15 cellular contexts compared by ENCODE assay signal in the genomic region with DNA sequence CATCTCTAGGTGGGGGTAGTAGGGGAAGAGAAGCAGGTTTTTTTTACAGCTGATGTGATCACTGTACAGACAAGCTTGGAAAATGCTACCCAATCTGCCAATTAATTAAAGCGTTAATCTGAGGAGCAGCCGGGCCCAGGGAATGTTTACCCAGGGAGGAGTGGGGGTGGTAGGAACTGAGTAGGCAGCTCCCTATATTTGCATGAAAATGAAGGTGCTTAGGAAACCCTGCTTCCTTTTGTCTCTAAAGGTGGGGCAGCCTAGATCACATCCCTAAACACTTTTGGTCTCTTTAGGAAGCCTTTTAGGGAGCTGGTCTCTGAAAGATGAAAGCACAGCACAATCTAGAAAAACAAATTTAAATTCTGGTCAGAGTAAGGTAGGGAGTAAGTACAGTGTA. TPM values are rescaled to one million over a fixed set of nuclear protein-coding genes. Genes with fewer than 3 reads are reported as not detected.
DNase-seq lines count a peak whose midpoint lies in the region; ATAC-seq and TF ChIP-seq lines count a peak whose summit lies in the region.
"Had no signal": no experiment of that assay in that cellular context is flagged by ENCODE, and none has a peak within 500 bp of the region (broad histone marks: within the 10 kb centered on the region; RNA-seq: fewer than 3 reads in every experiment).

No MANE protein-coding gene starts in this region.

- no peak overlapping the region for H3K9ac ChIP-seq in iPS-20b (ENCODE audit: low read depth, low read length)

- in situ Hi-C loops in G401 (cut with HindIII; ENCODE audit: low sequenced_read_pairs): no loop called here

- DNase-seq in CD4-positive, CD25-positive, alpha-beta regulatory T cell: no peak
- DNase-seq in cortex of kidney (lab: John Stamatoyannopoulos, UW) (no peak), G401 (ENCODE audit: low spot score) (no peak), cerebellar cortex (ENCODE audit: low spot score) (no peak)
- DNase-seq: adrenal gland; CD4-positive, alpha-beta memory T cell; immature natural killer cell; Kasumi-1; naive B cell; NCI-H526 treated with DMSO at 0.1 percent for 48 hours; small intestine had no signal

- no peak overlapping the region for H3K27ac ChIP-seq in CD4-positive, CD25-positive, alpha-beta regulatory T cell (ENCODE audit: insufficient read depth, low read length, poor library complexity, severe bottlenecking)
- H3K27ac ChIP-seq in HEK293 (ENCODE audit: extremely low read depth, low read depth, low read length) (no peak overlapping the region), iPS-20b (ENCODE audit: low read length) (no peak overlapping the region)

- H3K36me3 ChIP-seq in CD4-positive, CD25-positive, alpha-beta regulatory T cell (ENCODE audit: control insufficient read depth, insufficient read depth, low read length): peaks cover 27% of the 10 kb centered on the region
- H3K36me3 ChIP-seq in HEK293 (ENCODE audit: control insufficient read depth in 2 of 2, insufficient read depth in 1 of 2, low read length in 2 of 2): peaks cover 16 to 18% of the 10 kb centered on the region in 2 experiments
- H3K36me3 ChIP-seq in iPS-20b (ENCODE audit: insufficient read depth, low read depth, low read length): peaks cover 6% of the 10 kb centered on the region; the same call in 1 of the 2 replicates

- peaks cover 14% of the 10 kb centered on the region for H3K36me3 Mint-ChIP-seq in CD4-positive, CD25-positive, alpha-beta regulatory T cell
- H3K36me3 Mint-ChIP-seq in activated T-helper 17 cell treated with anti-CD3 and anti-CD28 coated beads, Interleukin-2, amount 50 U/mL, for 72 hours (ENCODE audit: low read depth): peaks cover 49% of the 10 kb centered on the region

- peak overlapping the region; percentile 48 to 73 (median 71) for H3K27ac Mint-ChIP-seq in CD4-positive, CD25-positive, alpha-beta regulatory T cell
- peak overlapping the region; percentile 40 for H3K27ac Mint-ChIP-seq in activated T-helper 17 cell treated with anti-CD3 and anti-CD28 coated beads, Interleukin-2, amount 50 U/mL, for 72 hours
- H3K27ac Mint-ChIP-seq: immature natural killer cell, naive B cell had no signal

- POLR2A ChIA-PET in HEK293 (lab: Yijun Ruan, JAX): no interaction called here

- no peak overlapping the region for H3K4me3 Mint-ChIP-seq in CD4-positive, CD25-positive, alpha-beta regulatory T cell
- H3K4me3 Mint-ChIP-seq in activated T-helper 17 cell treated with anti-CD3 and anti-CD28 coated beads, Interleukin-2, amount 50 U/mL, for 72 hours: no peak overlapping the region
- H3K4me3 Mint-ChIP-seq: CD4-positive, alpha-beta memory T cell; immature natural killer cell; naive B cell had no signal

- H3K4me1 Mint-ChIP-seq in CD4-positive, CD25-positive, alpha-beta regulatory T cell: peaks cover 5 to 10% (median 7%) of the 10 kb centered on the region in 4 donors
- H3K4me1 Mint-ChIP-seq in activated T-helper 17 cell treated with anti-CD3 and anti-CD28 coated beads, Interleukin-2, amount 50 U/mL, for 72 hours: peaks cover 31% of the 10 kb centered on the region
- H3K4me1 Mint-ChIP-seq: naive B cell had no signal

- no peaks in the 10 kb centered on the region for H3K27me3 ChIP-seq in CD4-positive, CD25-positive, alpha-beta regulatory T cell (ENCODE audit: control insufficient read depth, insufficient read depth, low read length)
- H3K27me3 ChIP-seq in iPS-20b (ENCODE audit: insufficient read depth, low read length): peaks cover 64% of the 10 kb centered on the region
- H3K27me3 ChIP-seq: adrenal gland had no signal

- no peak overlapping the region for H3K4me3 ChIP-seq in CD4-positive, CD25-positive, alpha-beta regulatory T cell (ENCODE audit: low read depth, low read length)
- no peak overlapping the region for H3K4me3 ChIP-seq in HEK293 (ENCODE audit: low read depth, low read length)
- peak overlapping the region; percentile 44 for H3K4me3 ChIP-seq in iPS-20b (ENCODE audit: low read length)
- H3K4me3 ChIP-seq: adrenal gland had no signal

- no peaks in the 10 kb centered on the region for H3K27me3 Mint-ChIP-seq in CD4-positive, CD25-positive, alpha-beta regulatory T cell
- no peaks in the 10 kb centered on the region for H3K27me3 Mint-ChIP-seq in activated T-helper 17 cell treated with anti-CD3 and anti-CD28 coated beads, Interleukin-2, amount 50 U/mL, for 72 hours
- H3K27me3 Mint-ChIP-seq: CD4-positive, alpha-beta memory T cell; naive B cell had no signal

- H3K9me3 Mint-ChIP-seq in CD4-positive, CD25-positive, alpha-beta regulatory T cell: no peaks in the 10 kb centered on the region
- H3K9me3 Mint-ChIP-seq in activated T-helper 17 cell treated with anti-CD3 and anti-CD28 coated beads, Interleukin-2, amount 50 U/mL, for 72 hours: no peaks in the 10 kb centered on the region
- H3K9me3 Mint-ChIP-seq: CD4-positive, alpha-beta memory T cell; immature natural killer cell; naive B cell had no signal

- H3K9me3 ChIP-seq in CD4-positive, CD25-positive, alpha-beta regulatory T cell (ENCODE audit: control insufficient read depth in 2 of 2, low read length in 2 of 2): no peaks in the 10 kb centered on the region
- no peaks in the 10 kb centered on the region for H3K9me3 ChIP-seq in HEK293 (ENCODE audit: control insufficient read depth, insufficient read depth, low read depth, low read length)
- no peaks in the 10 kb centered on the region for H3K9me3 ChIP-seq in iPS-20b (ENCODE audit: insufficient read depth, low read depth, low read length)
- H3K9me3 ChIP-seq: adrenal gland had no signal

- ATAC-seq in CD4-positive, CD25-positive, alpha-beta regulatory T cell (ENCODE audit: low read depth in 2 of 2): no peak
- no peak for ATAC-seq in activated T-helper 17 cell treated with anti-CD3 and anti-CD28 coated beads, Interleukin-2, amount 50 U/mL, for 72 hours (replicated peaks)
- no peak for ATAC-seq in HG03432 (IDR thresholded peaks at IDR 0.05; ENCODE audit: unreplicated experiment)

- CTCF ChIA-PET in HEK293 (lab: Yijun Ruan, JAX): interaction anchor here (0.7 to 21.4 kb wide), 4 partner anchors 10 to 1440 kb away, joined by 3 to 531 read pairs (median 20); a partner anchor contains a TSS

- TF ChIP-seq CTCF in HEK293 (tag by site-specific recombination; IDR thresholded peaks at IDR 0.05): no peak

- no peaks in the 10 kb centered on the region for H3K4me1 ChIP-seq in CD4-positive, CD25-positive, alpha-beta regulatory T cell (ENCODE audit: control insufficient read depth, insufficient read depth, low read length, poor library complexity, severe bottlenecking)
- H3K4me1 ChIP-seq in HEK293 (ENCODE audit: control insufficient read depth, insufficient read depth, low read length) (0 out of 2 replicates have a peak, but pooled peaks cover 2% of the 10 kb centered on the region), iPS-20b (ENCODE audit: insufficient read depth, low read length) (peaks cover 10% of the 10 kb centered on the region)

TF ChIP-seq in HEK293, 187 proteins besides CTCF, POLR2A, EP300 and RAD21:
- TF ChIP-seq EGR2 (tag by site-specific recombination; IDR thresholded peaks at IDR 0.05; ENCODE audit: low read depth): 0 out of 2 replicates have a peak, but pooled peaks have one; percentile 17
- TF ChIP-seq ZNF610 (tag by site-specific recombination; IDR thresholded peaks at IDR 0.05; ENCODE audit: borderline replicate concordance): no peak
- TF ChIP-seq ZIC2 (tag by site-specific recombination; IDR thresholded peaks at IDR 0.05): no peak

RNA-seq across cellular contexts. Expression of a gene that starts 53.0 kb away (rescaled TPM):
- total RNA-seq in CD4-positive, CD25-positive, alpha-beta regulatory T cell: 385 TPM
- 1 to 10 TPM; 6.3 to 8.2 (median 6.7) TPM for polyA plus RNA-seq in CD4-positive, CD25-positive, alpha-beta regulatory T cell
- total RNA-seq in activated T-helper 17 cell treated with anti-CD3 and anti-CD28 coated beads, Interleukin-2, amount 50 U/mL, for 72 hours: 100 to 1,000 TPM; 192 to 372 TPM
- total RNA-seq in G401 (2014; rRNA removed; shearing (Covaris generic)): 23.3 and 23.9 TPM in 2 replicates
